Comparison of ENCODE assay signal across 8 cellular contexts in the genomic region with DNA sequence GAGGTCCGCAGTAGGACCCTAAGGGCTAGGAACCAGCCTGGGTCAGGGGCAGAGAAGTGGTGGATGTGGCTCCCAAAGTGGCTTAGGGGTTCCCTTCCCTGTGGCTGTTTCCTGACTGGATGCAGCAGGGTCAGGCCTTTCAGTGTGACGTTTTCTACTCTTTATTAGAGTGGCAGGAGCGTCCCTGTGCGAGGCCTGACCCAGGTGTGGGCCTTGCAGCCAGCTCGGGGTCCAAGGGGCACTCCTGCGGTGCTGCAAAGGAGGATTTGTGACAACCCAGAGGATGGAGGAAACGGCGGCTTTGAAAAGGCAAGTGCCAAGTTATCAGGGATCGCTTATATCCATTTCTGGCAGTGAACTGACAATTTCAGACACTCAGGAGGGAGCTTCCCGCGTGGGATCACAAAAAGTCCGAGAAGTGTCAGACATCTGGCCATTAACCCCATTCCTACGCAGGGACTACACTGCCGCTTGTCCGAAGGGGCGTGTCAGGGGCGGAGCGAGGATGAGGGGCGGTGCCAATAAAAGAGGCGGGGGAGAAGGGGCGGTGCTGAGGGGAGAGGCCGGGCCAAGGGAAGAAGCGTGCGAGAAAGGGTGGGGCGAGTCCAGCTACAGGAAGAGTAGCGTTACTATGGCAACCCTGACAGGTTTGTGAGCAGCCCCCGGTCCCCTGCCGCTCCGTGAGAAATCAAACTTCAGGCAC.
DNase-seq lines count a peak whose midpoint lies in the region; TF ChIP-seq lines count a peak whose summit lies in the region.

No MANE protein-coding gene starts in this region.

- peak overlapping the region; percentile 78 for H3K27ac ChIP-seq in left ventricle myocardium inferior (replicated peaks)
- no peak overlapping the region for H3K27ac ChIP-seq in neuronal stem cell (replicated peaks; ENCODE audit: low read length)

- WGBS in neuronal stem cell (ENCODE audit: extremely low coverage in 2 of 2, insufficient read length in 2 of 2, insufficient replicate concordance in 1 of 2), 2 donors, result no CpG with 5 or more reads among the region's 29 CpGs

- H3K9ac ChIP-seq in neuronal stem cell (ENCODE audit: low read depth, low read length, poor library complexity), result no peak overlapping the region

- H3K4ac ChIP-seq in neuronal stem cell (ENCODE audit: low read length), result no peak overlapping the region

- H3K14ac ChIP-seq in neuronal stem cell (ENCODE audit: low read length), result no peak overlapping the region

- H4K91ac ChIP-seq in neuronal stem cell (ENCODE audit: low read depth, low read length, poor library complexity), result no peak overlapping the region

- H3K36me3 ChIP-seq in left ventricle myocardium inferior (no peaks in the 10 kb centered on the region), neuronal stem cell (replicated peaks in 1 of 2; ENCODE audit: control insufficient read depth in 2 of 2, insufficient read depth in 2 of 2, low read length in 2 of 2) (no peaks in the 10 kb centered on the region)

- H3K4me1 ChIP-seq in left ventricle myocardium inferior, result peaks cover 16% of the 10 kb centered on the region
- H3K4me1 ChIP-seq in neuronal stem cell (ENCODE audit: control insufficient read depth in 2 of 2, insufficient read depth in 1 of 2, low read depth in 1 of 2, low read length in 2 of 2), result no peaks in the 10 kb centered on the region

- no peak overlapping the region for H3K23ac ChIP-seq in neuronal stem cell (ENCODE audit: low read depth, low read length, poor library complexity)

- H2BK120ac ChIP-seq in neuronal stem cell (ENCODE audit: low read depth, low read length), result no peak overlapping the region

- peaks cover 2% of the 10 kb centered on the region for H3K79me1 ChIP-seq in neuronal stem cell (ENCODE audit: low read depth, low read length)

- no peak overlapping the region for H2BK5ac ChIP-seq in neuronal stem cell (ENCODE audit: low read length)

- no peak overlapping the region for H3K4me2 ChIP-seq in neuronal stem cell (ENCODE audit: insufficient read depth, low read length, poor library complexity, severe bottlenecking)

- peaks cover 47% of the 10 kb centered on the region for H3K9me3 ChIP-seq in left ventricle myocardium inferior (replicated peaks)
- H3K9me3 ChIP-seq in neuronal stem cell (replicated peaks in 1 of 2; ENCODE audit: control insufficient read depth in 2 of 2, insufficient read depth in 1 of 2, low read depth in 1 of 2, low read length in 2 of 2), result peaks cover 0 to 18% of the 10 kb centered on the region in 2 donors

- H3K4me3 ChIP-seq in left ventricle myocardium inferior (peak overlapping the region; percentile 84), neuronal stem cell (ENCODE audit: low read length in 2 of 2) (no peak overlapping the region)

- H2AFZ ChIP-seq in neuronal stem cell (ENCODE audit: low read length), result no peak overlapping the region

- no peak overlapping the region for H2AK5ac ChIP-seq in neuronal stem cell (ENCODE audit: low read depth, low read length)

- no peak overlapping the region for H2BK15ac ChIP-seq in neuronal stem cell (ENCODE audit: low read length)

- DNase-seq in Ammon's horn (ENCODE audit: low spot score) (peak; percentile 93), NCI-H748 treated with DMSO at 0.1 percent for 48 hours (lab: John Stamatoyannopoulos, UW) (peak; percentile 44), activated T-helper 1 cell treated with Interleukin-2 at 50 U/mL for 16 hours (ENCODE audit: low read depth) (peak; percentile 72), left ventricle myocardium inferior (peak; percentile 85), NCI-H2171 treated with DMSO at 0.1 percent for 48 hours (lab: John Stamatoyannopoulos, UW) (no peak), neuronal stem cell (ENCODE audit: low spot score) (no peak), HuH-7 (ENCODE audit: low spot score) (no peak)
- peak; percentile 72 to 77 for DNase-seq in stimulated activated CD4-positive, alpha-beta T cell treated with anti-CD3 and anti-CD28 coated beads, Interleukin-1b, Interleukin-23, amount 100 ng/mL, for 4 hours (ENCODE audit: low read depth in 2 of 2)

- TF ChIP-seq CTCF in left ventricle myocardium inferior (IDR thresholded peaks at IDR 0.05; ENCODE audit: borderline replicate concordance), result no peak

- H4K8ac ChIP-seq in neuronal stem cell (ENCODE audit: low read depth, low read length), result no peak overlapping the region

- H2BK12ac ChIP-seq in neuronal stem cell (ENCODE audit: low read length), result no peak overlapping the region

- H3K27me3 ChIP-seq in left ventricle myocardium inferior (ENCODE audit: low read depth) (no peaks in the 10 kb centered on the region), neuronal stem cell (ENCODE audit: control insufficient read depth in 3 of 3, insufficient read depth in 3 of 3, low read depth in 1 of 3, low read length in 3 of 3) (no peaks in the 10 kb centered on the region)

- H3K18ac ChIP-seq in neuronal stem cell (ENCODE audit: low read length), result no peak overlapping the region

- intact Hi-C loops in left ventricle myocardium inferior (cut with micrococcal nuclease), result no loop called here

Comparison
In these comparisons a context has a peak if more than half of its experiments do, and no peak if none do; other contexts are left out.
1. DNase-seq: peak in Ammon's horn (single experiment), NCI-H748 treated with DMSO at 0.1 percent for 48 hours (single experiment), activated T-helper 1 cell treated with Interleukin-2 at 50 U/mL for 16 hours (single experiment), left ventricle myocardium inferior (single experiment) and stimulated activated CD4-positive, alpha-beta T cell treated with anti-CD3 and anti-CD28 coated beads, Interleukin-1b, Interleukin-23, amount 100 ng/mL, for 4 hours (2 of 2); none in NCI-H2171 treated with DMSO at 0.1 percent for 48 hours (single experiment), neuronal stem cell (single experiment) and HuH-7 (single experiment).